ENCODE assay signal across 8 cellular contexts in the genomic region with DNA sequence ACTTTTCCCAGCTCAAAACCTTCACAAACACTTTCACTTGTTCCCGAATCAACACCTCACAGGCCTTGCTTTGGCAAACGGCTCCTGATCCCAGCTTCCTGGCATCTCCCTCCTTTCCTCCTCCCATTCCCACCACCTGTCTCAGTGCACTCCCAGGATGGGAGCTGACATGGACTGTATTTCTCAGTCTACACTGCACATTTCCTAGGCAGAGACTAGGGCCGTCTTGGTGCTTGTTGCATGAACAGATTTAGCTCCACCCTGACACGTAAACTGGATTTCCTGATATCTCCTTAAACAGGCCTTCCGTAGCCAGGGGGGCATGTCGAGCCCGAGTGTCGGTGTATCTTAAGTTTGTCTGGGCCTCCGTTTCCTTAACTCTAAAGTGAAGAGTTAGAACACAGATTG. TPM values are rescaled to one million over a fixed set of nuclear protein-coding genes. Genes with fewer than 3 reads are reported as not detected.
DNase-seq lines count a peak whose midpoint lies in the region; ATAC-seq and TF ChIP-seq lines count a peak whose summit lies in the region.

No MANE protein-coding gene starts in this region.

- in situ Hi-C loops in mammary epithelial cell (cut with MboI; ENCODE audit: low sequenced_read_pairs in 2 of 2), result no loop called here

- no peaks in the 10 kb centered on the region for H3K9me3 ChIP-seq in CD4-positive, CD25-positive, alpha-beta regulatory T cell (ENCODE audit: control insufficient read depth in 2 of 2, low read length in 2 of 2)
- no peaks in the 10 kb centered on the region for H3K9me3 ChIP-seq in mammary epithelial cell (replicated peaks; ENCODE audit: insufficient read depth, low read length)

- no peak for TF ChIP-seq CTCF in mammary epithelial cell (conservative IDR thresholded peaks at IDR 0.05 in 1 of 2, IDR thresholded peaks at IDR 0.05 in 1 of 2; ENCODE audit: extremely low read depth in 1 of 2, insufficient read depth in 1 of 2, low read depth in 1 of 2, low read length in 2 of 2)
- TF ChIP-seq CTCF in nephron progenitor cell (IDR thresholded peaks at IDR 0.05), result no peak

- H3K4me3 Mint-ChIP-seq in CD4-positive, CD25-positive, alpha-beta regulatory T cell, result peak overlapping the region; percentile 90 to 91 (median 90)
- H3K4me3 Mint-ChIP-seq in IgD-negative memory B cell (peak overlapping the region; percentile 76 to 96 (median 88)), nephron progenitor cell (peak overlapping the region; percentile 78)

- H3K27ac Mint-ChIP-seq in CD4-positive, CD25-positive, alpha-beta regulatory T cell, result peak overlapping the region in 2 of 3 donors; percentile 46 to 67
- peak overlapping the region; percentile 73 to 96 (median 90) for H3K27ac Mint-ChIP-seq in IgD-negative memory B cell
- H3K27ac Mint-ChIP-seq in nephron progenitor cell, result no peak overlapping the region

- no peak overlapping the region for H3K9ac ChIP-seq in mammary epithelial cell (ENCODE audit: insufficient read depth, low read length)

- dilution Hi-C loops in mammary epithelial cell (cut with HindIII; ENCODE audit: low sequenced_read_pairs), result loop anchor here (5.0 kb wide), 1 partner anchor 39 kb away; no protein-coding TSS in a partner anchor

- peaks cover 41% of the 10 kb centered on the region for H3K79me2 ChIP-seq in mammary epithelial cell (ENCODE audit: insufficient read depth, low read length)

- DNase-seq in CD4-positive, CD25-positive, alpha-beta regulatory T cell, result no peak
- DNase-seq in mammary epithelial cell (no peak), nephron progenitor cell (no peak), globus pallidus (ENCODE audit: low spot score) (no peak)

- ATAC-seq in CD4-positive, CD25-positive, alpha-beta regulatory T cell (ENCODE audit: low read depth in 2 of 2), result no peak
- no peak for ATAC-seq in GM21515 (IDR thresholded peaks at IDR 0.05; ENCODE audit: unreplicated experiment)
- ATAC-seq in HG02885 (IDR thresholded peaks at IDR 0.05; ENCODE audit: poor library complexity, unreplicated experiment), result no peak
- no peak for ATAC-seq in GM21381 (IDR thresholded peaks at IDR 0.05; ENCODE audit: unreplicated experiment)

- BruUV-seq in mammary epithelial cell (replicated peaks; lab: Mats Ljungman, UMichigan), result no TSS peak

- peak overlapping the region; percentile 83 for H3K4me3 ChIP-seq in CD4-positive, CD25-positive, alpha-beta regulatory T cell (ENCODE audit: low read depth, low read length)
- H3K4me3 ChIP-seq in mammary epithelial cell (replicated peaks in 1 of 3; ENCODE audit: insufficient read depth in 1 of 3, low read depth in 2 of 3, low read length in 3 of 3), result no peak overlapping the region

- H3K9me3 Mint-ChIP-seq in CD4-positive, CD25-positive, alpha-beta regulatory T cell, result no peaks in the 10 kb centered on the region
- H3K9me3 Mint-ChIP-seq in IgD-negative memory B cell (no peaks in the 10 kb centered on the region), nephron progenitor cell (no peaks in the 10 kb centered on the region)

- intact Hi-C loops in mammary epithelial cell (cut with micrococcal nuclease), result loop anchor here (1.0 kb wide), 2 partner anchors 99 to 128 kb away; a partner anchor contains a TSS

- H3K27ac ChIP-seq in CD4-positive, CD25-positive, alpha-beta regulatory T cell (ENCODE audit: insufficient read depth, low read length, poor library complexity, severe bottlenecking), result peak overlapping the region; percentile 96
- peak overlapping the region; percentile 95 for H3K27ac ChIP-seq in mammary epithelial cell (ENCODE audit: insufficient read depth, low read depth, low read length)

- peak overlapping the region; percentile 94 for H2AFZ ChIP-seq in mammary epithelial cell (ENCODE audit: low read depth, low read length)

- H3K4me1 ChIP-seq in CD4-positive, CD25-positive, alpha-beta regulatory T cell (ENCODE audit: control insufficient read depth, insufficient read depth, low read length, poor library complexity, severe bottlenecking), result peaks cover 26% of the 10 kb centered on the region
- peaks cover 10% of the 10 kb centered on the region for H3K4me1 ChIP-seq in mammary epithelial cell (ENCODE audit: insufficient read depth, low read length)

- WGBS in mammary epithelial cell (ENCODE audit: low coverage, missing lambda C conversion rate), result 89% methylated on average over 7 of the region's 9 CpGs

- H3K36me3 ChIP-seq in CD4-positive, CD25-positive, alpha-beta regulatory T cell (ENCODE audit: control insufficient read depth, insufficient read depth, low read length), result peaks cover 10% of the 10 kb centered on the region
- peaks cover 5% of the 10 kb centered on the region for H3K36me3 ChIP-seq in mammary epithelial cell (ENCODE audit: insufficient read depth, low read length)

- no peaks in the 10 kb centered on the region for H4K20me1 ChIP-seq in mammary epithelial cell (ENCODE audit: insufficient read depth, low read length)

- H3K27me3 Mint-ChIP-seq in CD4-positive, CD25-positive, alpha-beta regulatory T cell, result peaks cover 13% of the 10 kb centered on the region
- H3K27me3 Mint-ChIP-seq in IgD-negative memory B cell (no peaks in the 10 kb centered on the region), nephron progenitor cell (ENCODE audit: low read depth, poor library complexity) (peaks cover 4% of the 10 kb centered on the region)

- peaks cover 5% of the 10 kb centered on the region for H3K36me3 Mint-ChIP-seq in CD4-positive, CD25-positive, alpha-beta regulatory T cell
- no peaks in the 10 kb centered on the region for H3K36me3 Mint-ChIP-seq in IgD-negative memory B cell
- peaks cover 9% of the 10 kb centered on the region for H3K36me3 Mint-ChIP-seq in nephron progenitor cell (ENCODE audit: low read depth)

- peaks cover 8% of the 10 kb centered on the region for H3K27me3 ChIP-seq in CD4-positive, CD25-positive, alpha-beta regulatory T cell (ENCODE audit: control insufficient read depth, insufficient read depth, low read length)
- no peaks in the 10 kb centered on the region for H3K27me3 ChIP-seq in mammary epithelial cell (ENCODE audit: insufficient read depth, low read length)

- CTCF ChIA-PET in mammary epithelial cell (lab: Charles Lee; ENCODE audit: low non-redundant PET), result no interaction called here

- peaks cover 15 to 33% (median 26%) of the 10 kb centered on the region in 4 donors for H3K4me1 Mint-ChIP-seq in CD4-positive, CD25-positive, alpha-beta regulatory T cell
- H3K4me1 Mint-ChIP-seq in IgD-negative memory B cell (peaks cover 42 to 50% (median 45%) of the 10 kb centered on the region in 3 donors), nephron progenitor cell (peaks cover 54% of the 10 kb centered on the region)

- peak overlapping the region; percentile 79 for H3K4me2 ChIP-seq in mammary epithelial cell (ENCODE audit: insufficient read depth, low read depth, low read length)

RNA-seq across cellular contexts. Expression of a gene that starts 0.8 kb away (rescaled TPM):
- 66.4 TPM for total RNA-seq in CD4-positive, CD25-positive, alpha-beta regulatory T cell
- 1 to 10 TPM; 2.9 to 5.2 (median 3.5) TPM for polyA plus RNA-seq in CD4-positive, CD25-positive, alpha-beta regulatory T cell
- polyA plus RNA-seq in IgD-negative memory B cell (3.4 TPM), mammary epithelial cell (4.3 TPM)
- 1 to 10 TPM; 7.3 to 8.6 TPM for total RNA-seq in mammary epithelial cell
- 5.4 TPM for polyA minus RNA-seq in mammary epithelial cell

RNA-seq across cellular contexts. Expression of a gene that starts 2.8 kb away (rescaled TPM):
- not detected for total RNA-seq in CD4-positive, CD25-positive, alpha-beta regulatory T cell
- under 1 TPM in 2 of 4 donors, not detected in 2; 0.06 to 0.09 TPM for polyA plus RNA-seq in CD4-positive, CD25-positive, alpha-beta regulatory T cell
- polyA plus RNA-seq in IgD-negative memory B cell (0.09 TPM), mammary epithelial cell (not detected)
- total RNA-seq in mammary epithelial cell, result under 1 TPM in 1 of 2 donors, not detected in 1; under 0.01 TPM
- polyA minus RNA-seq in mammary epithelial cell, result not detected
